14 cellular contexts compared by ENCODE assay signal in the genomic region with DNA sequence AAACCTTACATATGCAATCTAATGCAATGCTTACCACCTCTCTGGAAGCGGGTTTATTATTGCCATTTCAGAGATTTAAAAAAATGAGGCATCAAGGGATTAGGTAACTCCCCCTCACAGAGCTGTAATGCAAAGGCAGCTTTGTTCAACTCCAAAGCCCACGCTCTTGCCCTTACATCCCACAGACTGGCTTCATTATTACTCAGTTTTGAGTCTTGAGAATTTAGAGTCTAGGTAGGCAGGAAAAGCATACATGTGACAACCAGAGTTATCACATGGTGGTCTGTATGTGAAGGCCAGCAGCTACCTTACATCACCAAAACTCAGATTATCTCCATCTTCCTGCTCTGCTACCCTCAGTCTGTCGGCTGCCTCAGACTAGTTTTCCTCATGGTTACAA.
A peak's percentile ranks its signal among the peaks of the same experiment; 100 is the strongest.
DNase-seq lines count a peak whose midpoint lies in the region; ATAC-seq and TF ChIP-seq lines count a peak whose summit lies in the region.
"Had no signal": no experiment of that assay in that cellular context is flagged by ENCODE, and none has a peak within 500 bp of the region (broad histone marks: within the 10 kb centered on the region; RNA-seq: fewer than 3 reads in every experiment).

No MANE protein-coding gene starts in this region.

- H3K36me3 Mint-ChIP-seq in activated T-helper 17 cell treated with anti-CD3 and anti-CD28 coated beads, Interleukin-2, amount 50 U/mL, for 72 hours (ENCODE audit: low read depth) = no peaks in the 10 kb centered on the region
- H3K36me3 Mint-ChIP-seq: CD4-positive, alpha-beta memory T cell had no signal

- H3K4me3 Mint-ChIP-seq in activated T-helper 17 cell treated with anti-CD3 and anti-CD28 coated beads, Interleukin-2, amount 50 U/mL, for 72 hours = no peak overlapping the region

- H3K4me3 ChIP-seq in aorta (ENCODE audit: low read length in 2 of 2) (no peak overlapping the region), esophagus muscularis mucosa (no peak overlapping the region)
- H3K4me3 ChIP-seq: SJSA1, tibial nerve had no signal

- ATAC-seq in GM18502 (IDR thresholded peaks at IDR 0.05; ENCODE audit: poor library complexity, unreplicated experiment) (peak; percentile 65), GM19463 (IDR thresholded peaks at IDR 0.05; ENCODE audit: unreplicated experiment) (peak; percentile 60), HG03066 (IDR thresholded peaks at IDR 0.05; ENCODE audit: low read depth, unreplicated experiment) (peak; percentile 24), aorta (ENCODE audit: low FRiP score) (no peak)
- peak; percentile 76 for ATAC-seq in activated T-helper 17 cell treated with anti-CD3 and anti-CD28 coated beads, Interleukin-2, amount 50 U/mL, for 72 hours (replicated peaks)

- H3K9me3 Mint-ChIP-seq in activated T-helper 17 cell treated with anti-CD3 and anti-CD28 coated beads, Interleukin-2, amount 50 U/mL, for 72 hours = no peaks in the 10 kb centered on the region
- H3K9me3 Mint-ChIP-seq: CD4-positive, alpha-beta memory T cell had no signal

- H3K4me1 ChIP-seq in aorta (ENCODE audit: control insufficient read depth in 1 of 2, insufficient read depth in 2 of 2, low read length in 2 of 2) (no peaks in the 10 kb centered on the region), esophagus muscularis mucosa (peaks cover 0 to 25% (median 2%) of the 10 kb centered on the region in 4 donors)
- H3K4me1 ChIP-seq: SJSA1 had no signal

- H3K27me3 ChIP-seq in aorta (ENCODE audit: control insufficient read depth in 1 of 2, insufficient read depth in 2 of 2, low read length in 1 of 2) (no peaks in the 10 kb centered on the region), esophagus muscularis mucosa (peaks cover 0 to 9% (median 0%) of the 10 kb centered on the region in 4 donors)
- H3K27me3 ChIP-seq: tibial nerve had no signal

- TF ChIP-seq EP300 in esophagus muscularis mucosa (IDR thresholded peaks at IDR 0.05) = no peak

- TF ChIP-seq POLR2A in esophagus muscularis mucosa (IDR thresholded peaks at IDR 0.05; ENCODE audit: low read depth) = no peak

- H3K27ac ChIP-seq in aorta (ENCODE audit: low read depth in 1 of 2, low read length in 2 of 2) (no peak overlapping the region), esophagus muscularis mucosa (replicated peaks in 1 of 4) (no peak overlapping the region)
- H3K27ac ChIP-seq: SJSA1, tibial nerve had no signal

- H3K9me3 ChIP-seq in aorta (ENCODE audit: control insufficient read depth, low read length) = no peaks in the 10 kb centered on the region
- no peaks in the 10 kb centered on the region for H3K9me3 ChIP-seq in esophagus muscularis mucosa
- H3K9me3 ChIP-seq: SJSA1, tibial nerve had no signal

- H3K36me3 ChIP-seq in aorta (ENCODE audit: control insufficient read depth in 1 of 2, insufficient read depth in 2 of 2, low read length in 1 of 2) (no peaks in the 10 kb centered on the region), esophagus muscularis mucosa (no peaks in the 10 kb centered on the region)
- H3K36me3 ChIP-seq: SJSA1, tibial nerve had no signal

- H3K27me3 Mint-ChIP-seq in activated T-helper 17 cell treated with anti-CD3 and anti-CD28 coated beads, Interleukin-2, amount 50 U/mL, for 72 hours = no peaks in the 10 kb centered on the region
- H3K27me3 Mint-ChIP-seq: CD4-positive, alpha-beta memory T cell had no signal

- 95 to 98% methylated on average over 3 of the region's 3 CpGs for WGBS in aorta, 2 donors
- 96% methylated on average over 3 of the region's 3 CpGs for WGBS in esophagus muscularis mucosa

- intact Hi-C loops in aorta (cut with DNase I) (no loop called here), esophagus muscularis mucosa (cut with DNase I) (no loop called here)

- H3K4me1 Mint-ChIP-seq in activated T-helper 17 cell treated with anti-CD3 and anti-CD28 coated beads, Interleukin-2, amount 50 U/mL, for 72 hours = peaks cover 14% of the 10 kb centered on the region

- TF ChIP-seq CTCF in esophagus muscularis mucosa (IDR thresholded peaks at IDR 0.05) = no peak

- H3K27ac Mint-ChIP-seq in activated T-helper 17 cell treated with anti-CD3 and anti-CD28 coated beads, Interleukin-2, amount 50 U/mL, for 72 hours = no peak overlapping the region

- DNase-seq in aorta = no peak
- no peak for DNase-seq in NCI-H1417 treated with DMSO at 0.1 percent for 48 hours (lab: John Stamatoyannopoulos, UW)
- DNase-seq in esophagus muscularis mucosa (ENCODE audit: extremely low spot score) = no peak
- DNase-seq: CD4-positive, alpha-beta memory T cell; effector CD8-positive, alpha-beta T cell; NCI-H1417; NCI-H774; stimulated activated CD4-positive, alpha-beta T cell treated with anti-CD3 and anti-CD28 coated beads, Interleukin-12 subunit alpha, Interleukin-12 subunit beta, amount 100 ng/mL, for 4 hours had no signal
